In genomic region chr1:199700551-199700950, GRCh38 we compare ENCODE assay signal across 14 cellular contexts.
"Had no signal": no experiment of that assay in that cellular context is flagged by ENCODE, and none has a peak within 500 bp of the region (broad histone marks: within the 10 kb centered on the region; RNA-seq: fewer than 3 reads in every experiment).

No MANE protein-coding gene starts in this region.

- H3K79me2 ChIP-seq: parathyroid adenoma had no signal

- H3K36me3 ChIP-seq: lower lobe of right lung, tibial artery, vagina had no signal

- H3K27ac Mint-ChIP-seq: activated naive CD8-positive, alpha-beta T cell treated with anti-CD3 and anti-CD28 coated beads for 36 hours; endodermal cell; mesothelial cell of epicardium had no signal

- H3K4me1 ChIP-seq: lower lobe of right lung, parathyroid adenoma, tibial artery, vagina had no signal

- H3K4me3 ChIP-seq: lower lobe of right lung, tibial artery, vagina had no signal

- DNase-seq: activated CD4-positive, CD25-positive, alpha-beta regulatory T cell; activated effector memory CD4-positive, alpha-beta T cell treated with anti-CD3 and anti-CD28 coated beads, Interleukin-2, amount 50 U/mL, for 16 hours; activated naive CD8-positive, alpha-beta T cell treated with anti-CD3 and anti-CD28 coated beads for 36 hours; activated T-cell treated with anti-CD3 and anti-CD28 coated beads, Interleukin-2, amount 50 U/mL, for 1 hour; dermis blood vessel endothelial cell; endodermal cell; erythroblast; left cardiac atrium; lower lobe of right lung; stimulated activated CD4-positive, alpha-beta T cell treated with anti-CD3 and anti-CD28 coated beads, Interleukin-15, amount 100 ng/mL, for 24 hours; tibial artery had no signal

- ATAC-seq: left cardiac atrium, lower lobe of right lung had no signal

- H3K4me1 Mint-ChIP-seq: activated naive CD8-positive, alpha-beta T cell treated with anti-CD3 and anti-CD28 coated beads for 36 hours; endodermal cell had no signal

- H3K9me3 Mint-ChIP-seq: activated naive CD8-positive, alpha-beta T cell treated with anti-CD3 and anti-CD28 coated beads for 36 hours; endodermal cell; mesothelial cell of epicardium had no signal

- H2AFZ ChIP-seq: parathyroid adenoma had no signal

- H3K36me3 Mint-ChIP-seq: activated naive CD8-positive, alpha-beta T cell treated with anti-CD3 and anti-CD28 coated beads for 36 hours; mesothelial cell of epicardium had no signal

- H3K9ac ChIP-seq: parathyroid adenoma had no signal

- H3K4me3 Mint-ChIP-seq: activated naive CD8-positive, alpha-beta T cell treated with anti-CD3 and anti-CD28 coated beads for 36 hours; endodermal cell; mesothelial cell of epicardium had no signal

- H3K27me3 ChIP-seq: tibial artery, vagina had no signal

- H3K9me3 ChIP-seq: lower lobe of right lung, tibial artery, vagina had no signal

- H3K27ac ChIP-seq: lower lobe of right lung, parathyroid adenoma, tibial artery, vagina had no signal
